1 cellular context compared by ENCODE assay signal in genomic region chr12:53192531-53193021, GRCh38.
TF ChIP-seq lines count a peak whose summit lies in the region.

No MANE protein-coding gene starts in this region.

TF ChIP-seq in SK-N-SH, 30 proteins besides CTCF, POLR2A, EP300 and RAD21:
- no peak for TF ChIP-seq TEAD4 (IDR thresholded peaks at IDR 0.05; ENCODE audit: borderline replicate concordance, insufficient read depth)
- no peak for TF ChIP-seq USF2 (IDR thresholded peaks at IDR 0.05; ENCODE audit: borderline replicate concordance, low read depth, low read length)
- no peak for TF ChIP-seq RCOR1 (IDR thresholded peaks at IDR 0.05; ENCODE audit: low read length)
- no peak for TF ChIP-seq MXI1 (IDR thresholded peaks at IDR 0.05; ENCODE audit: low read depth, low read length)
- no peak for TF ChIP-seq REST (IDR thresholded peaks at IDR 0.05; ENCODE audit: low read depth, low read length)
- TF ChIP-seq FOSL2 (IDR thresholded peaks at IDR 0.05; ENCODE audit: borderline replicate concordance, low read depth), result no peak
- TF ChIP-seq GABPA (IDR thresholded peaks at IDR 0.05; ENCODE audit: low read depth), result no peak
- no peak for TF ChIP-seq RFX5 (IDR thresholded peaks at IDR 0.05; ENCODE audit: low read length)
- TF ChIP-seq TCF12 (IDR thresholded peaks at IDR 0.05), result no peak
- no peak for TF ChIP-seq FOXJ3 (CRISPR knock-in tag; IDR thresholded peaks at IDR 0.05)
